ENCODE assay signal across 14 cellular contexts in genomic region chr18:22165049-22165602, GRCh38. TPM values are rescaled to one million over a fixed set of nuclear protein-coding genes. Genes with fewer than 3 reads are reported as not detected.
DNase-seq lines count a peak whose midpoint lies in the region; ATAC-seq and TF ChIP-seq lines count a peak whose summit lies in the region.
"Had no signal": no experiment of that assay in that cellular context is flagged by ENCODE, and none has a peak within 500 bp of the region (broad histone marks: within the 10 kb centered on the region; RNA-seq: fewer than 3 reads in every experiment).

No MANE protein-coding gene starts in this region.

- TF ChIP-seq CTCF in body of pancreas (IDR thresholded peaks at IDR 0.05) (no peak), left lung (IDR thresholded peaks at IDR 0.05) (no peak), retinal pigment epithelial cell (conservative IDR thresholded peaks at IDR 0.05; ENCODE audit: low read depth, low read length) (no peak)

- TF ChIP-seq POLR2A in body of pancreas (IDR thresholded peaks at IDR 0.05) = no peak

- H3K27ac ChIP-seq in body of pancreas (peak overlapping the region; percentile 95 to 100 (median 98)), left lung (peak overlapping the region; percentile 91 to 97)
- H3K27ac ChIP-seq: KMS-11 had no signal

- intact Hi-C loops in body of pancreas (cut with DNase I) = no loop called here
- intact Hi-C loops in left lung (cut with DNase I) = no loop called here

- H3K4me1 ChIP-seq in NT2/D1 (ENCODE audit: insufficient read depth, insufficient read length) (peaks cover 3% of the 10 kb centered on the region), body of pancreas (peaks cover 20% of the 10 kb centered on the region), left lung (peaks cover 2 to 15% of the 10 kb centered on the region in 2 donors)

- ATAC-seq in body of pancreas (no peak), left lung (no peak), HG02678 (IDR thresholded peaks at IDR 0.05; ENCODE audit: unreplicated experiment) (no peak)

- H3K36me3 ChIP-seq in NT2/D1 (ENCODE audit: insufficient read depth, insufficient read length, low read length) = no peaks in the 10 kb centered on the region
- H3K36me3 ChIP-seq in body of pancreas (replicated peaks in 1 of 2; ENCODE audit: insufficient read depth in 1 of 2, low read depth in 2 of 2) = no peaks in the 10 kb centered on the region
- no peaks in the 10 kb centered on the region for H3K36me3 ChIP-seq in left lung
- H3K36me3 ChIP-seq: thyroid gland had no signal

- H3K27me3 ChIP-seq in NT2/D1 (ENCODE audit: insufficient read depth, insufficient read length) = peaks cover 79% of the 10 kb centered on the region
- no peaks in the 10 kb centered on the region for H3K27me3 ChIP-seq in body of pancreas
- H3K27me3 ChIP-seq in left lung = peaks cover 41 to 88% of the 10 kb centered on the region in 2 donors

- H3K9me3 ChIP-seq in NT2/D1 (ENCODE audit: insufficient read depth, low read length) (no peaks in the 10 kb centered on the region), body of pancreas (no peaks in the 10 kb centered on the region), left lung (no peaks in the 10 kb centered on the region)
- H3K9me3 ChIP-seq: thyroid gland had no signal

- DNase-seq in NT2/D1 (ENCODE audit: low read depth, low spot score) = no peak
- DNase-seq in body of pancreas = peak; percentile 14 to 45 (median 36)
- peak in 1 of 2 donors; percentile 78 for DNase-seq in left lung
- DNase-seq in retinal pigment epithelial cell (ENCODE audit: low read depth) = no peak
- no peak for DNase-seq in SW480 (ENCODE audit: low spot score)
- no peak for DNase-seq in NCI-H1417 treated with DMSO at 0.1 percent for 48 hours (lab: John Stamatoyannopoulos, UW)
- DNase-seq: activated CD4-positive, CD25-positive, alpha-beta regulatory T cell treated with anti-CD3 and anti-CD28 coated beads, Interleukin-2, amount 50 U/mL, for 72 hours; midbrain; NCI-H2227 treated with DMSO at 0.1 percent for 48 hours; RPMI8226; stimulated activated CD4-positive, alpha-beta T cell treated with anti-CD3 and anti-CD28 coated beads, Interleukin-2, amount 100 ng/mL, for 48 hours; thyroid gland had no signal

- 4 to 8% methylated on average over 38 to 50 of the region's 50 CpGs for WGBS in body of pancreas, 2 donors

- H3K4me3 ChIP-seq in NT2/D1 (ENCODE audit: insufficient read length, low read depth) = peak overlapping the region; percentile 24
- peak overlapping the region; percentile 7 to 9 for H3K4me3 ChIP-seq in body of pancreas
- H3K4me3 ChIP-seq in left lung = peak overlapping the region; percentile 21 to 66
- H3K4me3 ChIP-seq in retinal pigment epithelial cell (ENCODE audit: low read length) = peak overlapping the region; percentile 24

- no peak overlapping the region for H3K9ac ChIP-seq in NT2/D1 (ENCODE audit: insufficient read length, low read depth)
- H3K9ac ChIP-seq: KMS-11 had no signal

RNA-seq across cellular contexts. Expression of gene GATA6, which starts 4.3 kb away (rescaled TPM):
- total RNA-seq in body of pancreas (100 to 1,000 TPM in 1 of 2 donors, 10 to 100 TPM in 1; 41.8 to 114 TPM), left lung (10 to 100 TPM; 20.6 to 29.9 TPM)

Comparison
In these comparisons a context has a peak if more than half of its experiments do, and no peak if none do; other contexts are left out.
1. DNase-seq: peak in body of pancreas (4 of 4); none in NT2/D1 (single experiment), retinal pigment epithelial cell (single experiment), SW480 (single experiment) and NCI-H1417 treated with DMSO at 0.1 percent for 48 hours (single experiment).
2. Peak in every context shown above with its lines, with median percentiles within 50 percentile points of each other: H3K4me3 ChIP-seq.